ENCODE assay signal across 18 cellular contexts in the genomic region with DNA sequence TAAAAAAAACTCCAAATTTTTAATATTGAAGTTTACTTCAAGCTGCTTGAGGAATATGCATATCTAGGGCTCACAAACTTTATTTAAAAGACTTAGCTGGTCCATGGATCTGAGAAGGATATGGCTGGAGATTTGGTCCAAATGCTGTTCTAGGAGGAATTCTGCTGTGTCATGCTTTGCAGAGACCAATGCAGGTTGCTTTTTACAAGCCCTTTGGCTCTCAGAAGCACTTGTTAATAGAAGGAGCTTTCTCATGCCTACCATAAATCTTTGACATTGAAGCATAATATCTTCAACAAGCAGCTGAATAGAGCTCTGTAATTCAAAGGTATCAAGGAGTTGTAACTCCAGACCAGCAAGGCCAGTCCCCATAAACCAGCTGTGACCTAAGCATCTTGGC.
"Had no signal": no experiment of that assay in that cellular context is flagged by ENCODE, and none has a peak within 500 bp of the region (broad histone marks: within the 10 kb centered on the region; RNA-seq: fewer than 3 reads in every experiment).

No MANE protein-coding gene starts in this region.

- H3K4me1 ChIP-seq: foreskin keratinocyte, left lung, parathyroid adenoma, transverse colon had no signal

- H3K79me2 ChIP-seq: parathyroid adenoma had no signal

- H3K4me3 ChIP-seq: left lung, mucosa of descending colon, transverse colon had no signal

- H3K27me3 ChIP-seq: foreskin keratinocyte, left lung, neutrophil, transverse colon had no signal

- H2AFZ ChIP-seq: parathyroid adenoma had no signal

- H3K36me3 ChIP-seq: left lung, neutrophil, transverse colon had no signal

- DNase-seq: activated B cell treated with CpG ODN at 0.5 μM for 24 hours; activated CD4-positive, alpha-beta T cell treated with anti-CD3 and anti-CD28 coated beads, Interleukin-2, amount 10 ng/mL, durations not matched to agents 7 days and 5 days; activated CD8-positive, alpha-beta memory T cell treated with anti-CD3 and anti-CD28 coated beads, Interleukin-2, amount 50 U/mL, for 48 hours; activated gamma-delta T cell treated with Interleukin-2 at 50 U/mL for 16 hours; aorta; effector memory CD4-positive, alpha-beta T cell; foreskin keratinocyte; glutamatergic neuron; hypothalamus; kidney; left lung; mucosa of descending colon; naive thymus-derived CD8-positive, alpha-beta T cell; stimulated activated CD4-positive, alpha-beta T cell treated with anti-CD3 and anti-CD28 coated beads, Interleukin-2, amount 100 ng/mL, for 48 hours; transverse colon had no signal

- H3K9me3 ChIP-seq: left lung, mucosa of descending colon, neutrophil, transverse colon had no signal

- H3K27ac ChIP-seq: foreskin keratinocyte, left lung, neutrophil, parathyroid adenoma, transverse colon had no signal

- H3K9ac ChIP-seq: parathyroid adenoma had no signal

- ATAC-seq: foreskin keratinocyte; left lung; mucosa of descending colon; naive thymus-derived CD8-positive, alpha-beta T cell; stimulated activated memory B cell treated with anti-CD40 and anti-IgM and Interleukin-4, amounts not matched to agents 10 μg/mL and 1 μg/mL and 100 μg/mL, for 72 hours had no signal
